In the genomic region with DNA sequence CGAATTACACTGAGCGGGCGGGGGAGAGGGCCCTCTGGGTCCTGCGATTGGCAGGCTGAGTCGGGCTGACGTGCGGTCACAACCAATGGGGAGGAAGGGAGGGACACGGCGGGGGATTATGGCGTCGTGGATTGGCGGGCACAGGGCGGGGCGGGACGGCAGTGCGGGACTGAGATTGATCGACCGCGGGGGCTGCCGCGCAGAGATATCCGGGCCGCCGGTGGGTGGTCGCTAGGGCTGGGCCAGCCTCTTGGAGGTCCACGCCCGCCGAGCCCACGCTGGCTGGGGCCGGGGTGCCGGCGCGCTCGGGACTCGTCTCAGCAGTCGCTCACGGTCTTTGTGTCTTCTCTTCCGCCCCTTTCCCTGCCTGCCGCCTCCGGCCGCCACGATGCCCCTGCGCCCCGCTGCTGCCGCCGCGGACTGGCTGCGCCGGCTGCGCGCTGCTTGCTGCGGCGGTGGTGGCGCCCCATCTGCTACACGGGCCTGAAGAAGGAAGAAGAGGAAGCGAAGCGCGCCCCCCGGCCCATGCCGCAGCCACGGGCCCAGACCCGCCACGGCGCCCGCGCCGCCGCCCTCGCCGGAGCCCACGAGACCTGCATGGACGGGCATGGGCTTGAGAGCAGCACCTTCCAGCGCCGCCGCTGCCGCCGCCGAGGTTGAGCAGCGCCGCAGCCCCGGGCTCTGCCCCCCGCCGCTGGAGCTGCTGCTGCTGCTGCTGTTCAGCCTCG, we compare ENCODE assay signal across 7 cellular contexts. TPM values are rescaled to one million over a fixed set of nuclear protein-coding genes. Genes with fewer than 3 reads are reported as not detected.
A peak's percentile ranks its signal among the peaks of the same experiment; 100 is the strongest.
DNase-seq lines count a peak whose midpoint lies in the region; ATAC-seq, FAIRE-seq and TF ChIP-seq lines count a peak whose summit lies in the region.

A gene with protein sequence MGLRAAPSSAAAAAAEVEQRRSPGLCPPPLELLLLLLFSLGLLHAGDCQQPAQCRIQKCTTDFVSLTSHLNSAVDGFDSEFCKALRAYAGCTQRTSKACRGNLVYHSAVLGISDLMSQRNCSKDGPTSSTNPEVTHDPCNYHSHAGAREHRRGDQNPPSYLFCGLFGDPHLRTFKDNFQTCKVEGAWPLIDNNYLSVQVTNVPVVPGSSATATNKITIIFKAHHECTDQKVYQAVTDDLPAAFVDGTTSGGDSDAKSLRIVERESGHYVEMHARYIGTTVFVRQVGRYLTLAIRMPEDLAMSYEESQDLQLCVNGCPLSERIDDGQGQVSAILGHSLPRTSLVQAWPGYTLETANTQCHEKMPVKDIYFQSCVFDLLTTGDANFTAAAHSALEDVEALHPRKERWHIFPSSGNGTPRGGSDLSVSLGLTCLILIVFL (plus strand): TSS at position 200 of the 728 bp plus-strand sequence. CDS start 408 bp downstream, at position 608.

- no peak for FAIRE-seq in bronchial epithelial cell (lab: Jason Lieb, UNC)

- ATAC-seq in GM18520 (IDR thresholded peaks at IDR 0.05; ENCODE audit: unreplicated experiment) (peak; percentile 78), HG03025 (IDR thresholded peaks at IDR 0.05; ENCODE audit: low FRiP score, unreplicated experiment) (peak; percentile 81)

- H3K27me3 ChIP-seq in bronchial epithelial cell (ENCODE audit: control insufficient read depth, insufficient read depth, low read length), result no peaks in the 10 kb centered on the region

- TF ChIP-seq CTCF in WI38 (IDR thresholded peaks at IDR 0.05; ENCODE audit: low read depth, low read length) (no peak), bronchial epithelial cell (IDR thresholded peaks at IDR 0.05; ENCODE audit: insufficient read depth, low read length, severe bottlenecking) (no peak)

- no peaks in the 10 kb centered on the region for H3K36me3 ChIP-seq in bronchial epithelial cell (ENCODE audit: control insufficient read depth, insufficient read depth, low read length)

- peak within 1 kb of the TSS; percentile 95 for H3K4me3 ChIP-seq in WI38 (ENCODE audit: low read depth, low read length)
- peak within 1 kb of the TSS; percentile 78 for H3K4me3 ChIP-seq in bronchial epithelial cell (ENCODE audit: low read depth, low read length)
- peak within 1 kb of the TSS; percentile 59 to 97 (median 90) for H3K4me3 ChIP-seq in skin epidermis

- DNase-seq in NCI-H2081 treated with DMSO at 0.1 percent for 48 hours (lab: John Stamatoyannopoulos, UW) (peak; percentile 79), bronchial epithelial cell (ENCODE audit: low read depth) (peak; percentile 96), iPS-NIHi11 (ENCODE audit: low spot score) (peak; percentile 95)

- peak within 1 kb of the TSS; percentile 52 to 96 (median 90) for H3K27ac ChIP-seq in skin epidermis

RNA-seq across cellular contexts. Expression of the gene that starts here (rescaled TPM):
- 6.8 and 6.9 TPM in 2 replicates for total RNA-seq in bronchial epithelial cell

Comparison
In these comparisons a context has a peak if more than half of its experiments do, and no peak if none do; other contexts are left out.
1. Peak in every context shown above with its lines: DNase-seq, ATAC-seq, H3K4me3 ChIP-seq and H3K27ac ChIP-seq.